29 cellular contexts compared by ENCODE assay signal in the genomic region with DNA sequence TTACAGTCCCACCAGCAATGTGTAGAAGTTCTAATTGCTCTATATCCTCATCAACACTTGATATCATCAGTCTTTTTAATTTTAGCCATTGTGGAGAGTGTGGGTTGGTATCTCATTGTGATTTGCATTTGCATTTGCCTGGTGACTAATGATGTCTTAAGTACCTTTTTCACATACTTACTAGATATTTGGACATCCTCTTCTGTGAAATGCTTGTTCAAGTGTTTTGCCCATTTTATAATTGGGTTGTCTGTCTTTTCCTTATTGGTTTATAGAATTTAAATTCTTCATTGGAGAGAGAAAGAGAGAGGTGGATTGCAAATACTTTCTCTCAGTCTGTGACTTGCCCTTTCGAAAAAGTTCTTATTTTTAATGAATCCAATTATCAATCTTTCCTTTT.
"Had no signal": no experiment of that assay in that cellular context is flagged by ENCODE, and none has a peak within 500 bp of the region (broad histone marks: within the 10 kb centered on the region; RNA-seq: fewer than 3 reads in every experiment).

No MANE protein-coding gene starts in this region.

- H3K27me3 Mint-ChIP-seq: dendritic cell treated with granulocyte-macrophage colony-stimulating factor and Interleukin-4, amounts not matched to agents 40 ng/mL and 50 ng/mL, for 4 days had no signal

- H3K27ac ChIP-seq: colonic mucosa, dorsolateral prefrontal cortex, epithelial cell of prostate, esophagus squamous epithelium, foreskin keratinocyte, hepatocyte had no signal

- H3K4me1 ChIP-seq: colonic mucosa, foreskin keratinocyte had no signal

- H3K27ac Mint-ChIP-seq: dendritic cell treated with granulocyte-macrophage colony-stimulating factor and Interleukin-4, amounts not matched to agents 40 ng/mL and 50 ng/mL, for 4 days; effector memory CD8-positive, alpha-beta T cell; endodermal cell had no signal

- ATAC-seq: effector memory CD8-positive, alpha-beta T cell; esophagus mucosa; foreskin keratinocyte; gastrocnemius medialis; gastroesophageal sphincter; heart left ventricle; heart right ventricle had no signal

- FAIRE-seq: endometrium, endothelial cell of umbilical vein, frontal cortex had no signal

- H3K36me3 ChIP-seq: colonic mucosa, esophagus muscularis mucosa, esophagus squamous epithelium, gastroesophageal sphincter, heart left ventricle, heart right ventricle had no signal

- H3K9me3 ChIP-seq: colonic mucosa, gastrocnemius medialis, gastroesophageal sphincter had no signal

- H3K9me3 Mint-ChIP-seq: effector memory CD8-positive, alpha-beta T cell had no signal

- H3K4me3 ChIP-seq: colonic mucosa, coronary artery, dorsolateral prefrontal cortex, esophagus muscularis mucosa, esophagus squamous epithelium, gastrocnemius medialis, gastroesophageal sphincter, heart left ventricle, heart right ventricle, hepatocyte had no signal

- H3K4me3 Mint-ChIP-seq: dendritic cell treated with granulocyte-macrophage colony-stimulating factor and Interleukin-4, amounts not matched to agents 40 ng/mL and 50 ng/mL, for 4 days; effector memory CD8-positive, alpha-beta T cell; endodermal cell had no signal

- H2AFZ ChIP-seq: hepatocyte had no signal

- DNase-seq: colonic mucosa; cortex of kidney; dermis blood vessel endothelial cell; dorsolateral prefrontal cortex; effector CD4-positive, alpha-beta T cell; effector CD8-positive, alpha-beta T cell; effector memory CD4-positive, alpha-beta T cell; effector memory CD8-positive, alpha-beta T cell; endodermal cell; erythroblast; esophagus squamous epithelium; foreskin fibroblast; foreskin keratinocyte; foreskin melanocyte; gastrocnemius medialis; glutamatergic neuron; head of caudate nucleus; heart left ventricle; heart right ventricle had no signal

- H3K27me3 ChIP-seq: colonic mucosa, dorsolateral prefrontal cortex, esophagus muscularis mucosa, esophagus squamous epithelium, foreskin keratinocyte, gastrocnemius medialis, gastroesophageal sphincter, heart left ventricle, heart right ventricle, hepatocyte had no signal

- H3K4me2 ChIP-seq: hepatocyte had no signal

- H3K79me2 ChIP-seq: hepatocyte had no signal

- H3K4me1 Mint-ChIP-seq: endodermal cell had no signal
